Comparison of ENCODE assay signal across 12 cellular contexts in the genomic region with DNA sequence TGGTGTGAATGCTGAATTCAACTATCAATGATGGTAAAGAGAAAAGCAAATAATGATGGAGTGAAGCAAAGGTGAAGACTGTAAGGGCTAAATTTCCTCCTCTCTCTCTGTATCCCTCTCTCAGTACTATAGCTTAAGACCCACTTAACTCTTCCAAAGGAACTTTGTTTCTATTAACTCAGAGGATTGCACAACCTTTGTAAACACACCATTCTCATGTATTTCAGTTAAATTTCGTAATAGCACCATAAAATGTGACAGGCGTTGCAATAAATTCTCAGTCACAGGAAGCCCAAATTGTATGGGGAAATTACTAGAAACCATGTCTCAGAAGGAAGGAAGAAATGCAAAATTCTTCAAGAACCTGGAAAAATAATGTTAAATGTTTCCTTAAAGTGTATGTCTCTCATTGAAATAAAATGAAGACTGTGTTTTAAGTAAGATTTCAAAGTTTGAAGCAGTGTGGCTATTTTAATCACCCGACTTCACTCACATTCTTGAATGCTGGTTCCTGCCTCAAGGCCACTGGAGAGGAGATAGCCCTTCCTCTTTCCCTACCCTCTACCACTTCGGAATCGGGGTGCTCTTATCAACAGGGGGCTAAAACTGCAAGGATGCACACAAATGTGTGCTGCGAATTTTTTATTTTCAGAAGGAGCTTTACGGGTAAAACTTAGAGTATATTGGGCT.
A peak's percentile ranks its signal among the peaks of the same experiment; 100 is the strongest.
DNase-seq lines count a peak whose midpoint lies in the region; ATAC-seq and TF ChIP-seq lines count a peak whose summit lies in the region.
"Had no signal": no experiment of that assay in that cellular context is flagged by ENCODE, and none has a peak within 500 bp of the region (broad histone marks: within the 10 kb centered on the region; RNA-seq: fewer than 3 reads in every experiment).

No MANE protein-coding gene starts in this region.

- no peak for TF ChIP-seq CTCF in left lung (IDR thresholded peaks at IDR 0.05)

- H3K4me3 ChIP-seq in left lung: no peak overlapping the region
- H3K4me3 ChIP-seq: BLaER1, MG63, tibial nerve had no signal

- no peaks in the 10 kb centered on the region for H3K9me3 Mint-ChIP-seq in activated T-cell treated with anti-CD3 and anti-CD28 coated beads, Interleukin-2, amount 50 U/mL, for 4 hours
- H3K9me3 Mint-ChIP-seq: T-helper 2 cell treated with Interferon-gamma antibody and Interleukin-4, amounts not matched to agents 5 μg/mL and 100 μg/mL, for 36 hours had no signal

- H3K36me3 ChIP-seq in left lung: no peaks in the 10 kb centered on the region
- H3K36me3 ChIP-seq: BLaER1, MG63, tibial nerve had no signal

- peak overlapping the region in 1 of 2 donors; percentile 55 for H3K27ac ChIP-seq in left lung
- H3K27ac ChIP-seq: BLaER1, tibial nerve had no signal

- peaks cover 11 to 23% of the 10 kb centered on the region in 2 donors for H3K4me1 ChIP-seq in left lung
- H3K4me1 ChIP-seq: BLaER1 had no signal

- H3K36me3 Mint-ChIP-seq in activated T-cell treated with anti-CD3 and anti-CD28 coated beads, Interleukin-2, amount 50 U/mL, for 4 hours (ENCODE audit: insufficient read depth): no peaks in the 10 kb centered on the region

- H3K4me3 Mint-ChIP-seq in activated T-cell treated with anti-CD3 and anti-CD28 coated beads, Interleukin-2, amount 50 U/mL, for 4 hours: no peak overlapping the region
- H3K4me3 Mint-ChIP-seq: T-helper 2 cell treated with Interferon-gamma antibody and Interleukin-4, amounts not matched to agents 5 μg/mL and 100 μg/mL, for 36 hours had no signal

- no peaks in the 10 kb centered on the region for H3K9me3 ChIP-seq in left lung
- H3K9me3 ChIP-seq: BLaER1, MG63, tibial nerve had no signal

- H3K27me3 ChIP-seq in left lung: peaks cover 0 to 15% of the 10 kb centered on the region in 2 donors
- H3K27me3 ChIP-seq: BLaER1, MG63, tibial nerve had no signal

- ATAC-seq in left lung (peak; percentile 85), GM19455 (IDR thresholded peaks at IDR 0.05; ENCODE audit: unreplicated experiment) (no peak), HG03097 (IDR thresholded peaks at IDR 0.05; ENCODE audit: low FRiP score, unreplicated experiment) (no peak)
- no peak for ATAC-seq in activated T-cell treated with anti-CD3 and anti-CD28 coated beads, Interleukin-2, amount 50 U/mL, for 4 hours

- peaks cover 23% of the 10 kb centered on the region for H3K27me3 Mint-ChIP-seq in activated T-cell treated with anti-CD3 and anti-CD28 coated beads, Interleukin-2, amount 50 U/mL, for 4 hours (ENCODE audit: low read depth)

- intact Hi-C loops in left lung (cut with DNase I): no loop called here

- H3K4me1 Mint-ChIP-seq in activated T-cell treated with anti-CD3 and anti-CD28 coated beads, Interleukin-2, amount 50 U/mL, for 4 hours (ENCODE audit: low read depth): peaks cover 2% of the 10 kb centered on the region

- peak; percentile 37 for DNase-seq in AG08395 (ENCODE audit: low spot score)
- DNase-seq in HT1080 (ENCODE audit: low read depth): peak; percentile 4
- peak; percentile 97 for DNase-seq in SKM-1 (lab: John Stamatoyannopoulos, UW; ENCODE audit: unreplicated experiment)
- no peak for DNase-seq in left lung
- no peak for DNase-seq in activated CD8-positive, alpha-beta memory T cell treated with anti-CD3 and anti-CD28 coated beads, Interleukin-2, amount 50 U/mL, for 4 hours
- DNase-seq in activated T-cell treated with anti-CD3 and anti-CD28 coated beads, Interleukin-2, amount 50 U/mL, for 4 hours: no peak

Comparison
In these comparisons a context has a peak if more than half of its experiments do, and no peak if none do; other contexts are left out.
1. DNase-seq: peak in AG08395 (single experiment), HT1080 (single experiment) and SKM-1 (single experiment); none in left lung (0 of 2), activated CD8-positive, alpha-beta memory T cell treated with anti-CD3 and anti-CD28 coated beads, Interleukin-2, amount 50 U/mL, for 4 hours (single experiment) and activated T-cell treated with anti-CD3 and anti-CD28 coated beads, Interleukin-2, amount 50 U/mL, for 4 hours (single experiment).